ENCODE assay signal across 12 cellular contexts in genomic region chr6:87879144-87879861, GRCh38.
DNase-seq lines count a peak whose midpoint lies in the region; ATAC-seq, FAIRE-seq and TF ChIP-seq lines count a peak whose summit lies in the region.
"Had no signal": no experiment of that assay in that cellular context is flagged by ENCODE, and none has a peak within 500 bp of the region (broad histone marks: within the 10 kb centered on the region; RNA-seq: fewer than 3 reads in every experiment).

No MANE protein-coding gene starts in this region.

- TF ChIP-seq CTCF in foreskin keratinocyte (conservative IDR thresholded peaks at IDR 0.05) (no peak), upper lobe of right lung (IDR thresholded peaks at IDR 0.05) (no peak)

- ATAC-seq in GM18511 (IDR thresholded peaks at IDR 0.05; ENCODE audit: unreplicated experiment) (peak; percentile 84), GM21786 (IDR thresholded peaks at IDR 0.05; ENCODE audit: unreplicated experiment) (peak; percentile 85), foreskin keratinocyte (peak; percentile 16), upper lobe of right lung (no peak)
- ATAC-seq: activated CD8-positive, alpha-beta T cell treated with anti-CD3 and anti-CD28 coated beads, Interleukin-2, amount 10 ng/mL, durations not matched to agents 7 days and 5 days; Right ventricle myocardium inferior had no signal

- no peak overlapping the region for H3K27ac ChIP-seq in foreskin keratinocyte
- H3K27ac ChIP-seq in upper lobe of right lung = no peak overlapping the region

- H3K4me3 ChIP-seq in upper lobe of right lung = no peak overlapping the region
- H3K4me3 ChIP-seq: lung had no signal

- FAIRE-seq in HTR-8/SVneo (lab: Jason Lieb, UNC) = no peak

- no peaks in the 10 kb centered on the region for H3K4me1 ChIP-seq in foreskin keratinocyte
- H3K4me1 ChIP-seq in upper lobe of right lung = no peaks in the 10 kb centered on the region

- no peaks in the 10 kb centered on the region for H3K9me3 ChIP-seq in upper lobe of right lung

- intact Hi-C loops in upper lobe of right lung (cut with DNase I) = no loop called here

- H3K27me3 ChIP-seq in foreskin keratinocyte = peaks cover 38% of the 10 kb centered on the region
- H3K27me3 ChIP-seq in upper lobe of right lung = no peaks in the 10 kb centered on the region

- no peaks in the 10 kb centered on the region for H3K36me3 ChIP-seq in upper lobe of right lung

- DNase-seq in HS-5 (ENCODE audit: low read depth) (peak; percentile 30), foreskin keratinocyte (no peak), upper lobe of right lung (no peak), HTR-8/SVneo (ENCODE audit: insufficient read length, low spot score) (no peak), KG1 (lab: John Stamatoyannopoulos, UW) (no peak)
- DNase-seq in NK-92 treated with Interleukin-12 subunit alpha and Interleukin-12 subunit beta, amount 100 ng/mL, for 24 hours (lab: John Stamatoyannopoulos, UW) = no peak
- DNase-seq: activated CD8-positive, alpha-beta T cell treated with anti-CD3 and anti-CD28 coated beads, Interleukin-2, amount 10 ng/mL, durations not matched to agents 7 days and 5 days; H9 had no signal
